28 cellular contexts compared by ENCODE assay signal in the genomic region with DNA sequence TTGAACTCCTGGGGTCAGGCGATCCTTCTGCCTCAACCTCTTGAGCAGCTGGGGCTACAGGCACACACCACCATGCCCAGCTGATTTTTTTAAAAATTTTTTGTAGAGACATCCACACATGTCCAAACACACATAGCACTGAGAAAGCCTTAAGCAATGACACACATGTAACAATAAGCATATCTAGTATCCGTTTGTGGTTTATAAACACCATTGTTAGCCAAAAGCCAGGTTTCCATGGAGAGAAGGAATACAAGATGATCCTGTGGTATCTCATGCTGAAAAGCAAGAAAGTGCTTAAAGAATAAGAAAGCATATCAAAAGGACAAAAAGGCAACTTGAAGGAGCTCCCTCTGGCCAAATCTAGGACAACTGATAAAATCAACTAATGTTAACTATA. TPM values are rescaled to one million over a fixed set of nuclear protein-coding genes. Genes with fewer than 3 reads are reported as not detected.
"Had no signal": no experiment of that assay in that cellular context is flagged by ENCODE, and none has a peak within 500 bp of the region (broad histone marks: within the 10 kb centered on the region; RNA-seq: fewer than 3 reads in every experiment).

No MANE protein-coding gene starts in this region.

- H3K4me1 ChIP-seq: gastroesophageal sphincter, left lung, neural progenitor cell, psoas muscle, sigmoid colon, tibial nerve, upper lobe of left lung had no signal

- H3K4me3 ChIP-seq: coronary artery, gastroesophageal sphincter, heart left ventricle, hepatocyte, left lung, neural progenitor cell, psoas muscle, sigmoid colon, skin epidermis, thoracic aorta, tibial nerve, upper lobe of left lung had no signal

- H3K79me2 ChIP-seq: hepatocyte had no signal

- H2AFZ ChIP-seq: hepatocyte, neural progenitor cell had no signal

- H3K27ac ChIP-seq: coronary artery, gastroesophageal sphincter, heart left ventricle, hepatocyte, left lung, neural progenitor cell, psoas muscle, sigmoid colon, skin epidermis, thoracic aorta, tibial nerve, upper lobe of left lung had no signal

- H3K9ac ChIP-seq: neural progenitor cell had no signal

- H3K36me3 ChIP-seq: gastroesophageal sphincter, heart left ventricle, left lung, neural progenitor cell, sigmoid colon, thoracic aorta, tibial nerve, upper lobe of left lung had no signal

- H3K4me1 Mint-ChIP-seq: naive thymus-derived CD4-positive, alpha-beta T cell had no signal

- H3K4me3 Mint-ChIP-seq: naive thymus-derived CD4-positive, alpha-beta T cell; nephron; neural progenitor cell; stimulated activated naive B cell treated with anti-CD40 and anti-IgM and Interleukin-4, amounts not matched to agents 10 μg/mL and 1 μg/mL and 100 μg/mL, for 72 hours; stimulated activated naive CD8-positive, alpha-beta T cell treated with anti-CD3 and anti-CD28 coated beads, Interleukin-15, Interleukin-2, amounts not matched to agents 100 ng/mL and 50 ng/mL, for 24 hours had no signal

- H3K36me3 Mint-ChIP-seq: naive thymus-derived CD4-positive, alpha-beta T cell; neural progenitor cell; stimulated activated naive B cell treated with anti-CD40 and anti-IgM and Interleukin-4, amounts not matched to agents 10 μg/mL and 1 μg/mL and 100 μg/mL, for 72 hours had no signal

- H3K9me3 ChIP-seq: gastroesophageal sphincter, heart left ventricle, left lung, psoas muscle, sigmoid colon, thoracic aorta, tibial nerve, upper lobe of left lung had no signal

- H3K9me3 Mint-ChIP-seq: nephron; stimulated activated naive CD8-positive, alpha-beta T cell treated with anti-CD3 and anti-CD28 coated beads, Interleukin-15, Interleukin-2, amounts not matched to agents 100 ng/mL and 50 ng/mL, for 24 hours had no signal

- DNase-seq: dermis blood vessel endothelial cell; effector memory CD4-positive, alpha-beta T cell; erythroblast; foreskin fibroblast; heart left ventricle; left cardiac atrium; left lung; mesendoderm; midbrain; naive thymus-derived CD4-positive, alpha-beta T cell; psoas muscle; right cardiac atrium; sigmoid colon; stimulated activated CD4-positive, alpha-beta T cell treated with anti-CD3 and anti-CD28 coated beads, Interleukin-15, amount 100 ng/mL, for 24 hours; stimulated activated CD4-positive, alpha-beta T cell treated with anti-CD3 and anti-CD28 coated beads, Interleukin-2, amount 100 ng/mL, for 48 hours; stimulated activated naive B cell treated with anti-CD40 and anti-IgM and Interleukin-4, amounts not matched to agents 10 μg/mL and 1 μg/mL and 100 μg/mL, for 72 hours; upper lobe of left lung had no signal

- H3K27ac Mint-ChIP-seq: naive thymus-derived CD4-positive, alpha-beta T cell; nephron; neural progenitor cell; stimulated activated naive B cell treated with anti-CD40 and anti-IgM and Interleukin-4, amounts not matched to agents 10 μg/mL and 1 μg/mL and 100 μg/mL, for 72 hours; stimulated activated naive CD8-positive, alpha-beta T cell treated with anti-CD3 and anti-CD28 coated beads, Interleukin-15, Interleukin-2, amounts not matched to agents 100 ng/mL and 50 ng/mL, for 24 hours had no signal

- H3K4me2 ChIP-seq: hepatocyte, neural progenitor cell had no signal

- H3K27me3 ChIP-seq: gastroesophageal sphincter, heart left ventricle, hepatocyte, left lung, neural progenitor cell, sigmoid colon, tibial nerve, upper lobe of left lung had no signal

RNA-seq across cellular contexts. Expression of a gene that starts 29.7 kb away (rescaled TPM):
- total RNA-seq: endothelial cell of umbilical vein, lung microvascular endothelial cell had no signal
- polyA plus RNA-seq: naive thymus-derived CD4-positive, alpha-beta T cell had no signal
